Comparison of ENCODE assay signal across 23 cellular contexts in the genomic region with DNA sequence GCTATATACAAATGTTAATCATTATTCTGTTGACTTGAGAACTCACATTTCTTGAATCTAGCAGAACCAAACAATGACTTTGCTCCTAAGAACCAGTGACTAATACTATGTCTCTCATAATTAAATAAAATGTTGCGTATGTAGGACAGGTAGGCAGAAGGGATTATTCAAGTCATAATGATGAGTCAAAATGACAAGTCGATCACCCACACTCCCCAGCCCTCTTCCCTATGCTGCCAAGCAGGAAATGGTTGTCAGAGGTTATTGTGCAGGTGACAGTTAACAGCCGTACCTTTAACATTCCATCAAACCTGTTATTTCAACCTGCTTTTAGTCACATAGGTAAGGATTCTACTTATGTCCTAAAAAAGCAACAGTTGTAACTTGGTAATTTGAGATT. TPM values are rescaled to one million over a fixed set of nuclear protein-coding genes. Genes with fewer than 3 reads are reported as not detected.
A peak's percentile ranks its signal among the peaks of the same experiment; 100 is the strongest.
DNase-seq lines count a peak whose midpoint lies in the region; ATAC-seq, FAIRE-seq and TF ChIP-seq lines count a peak whose summit lies in the region.
"Had no signal": no experiment of that assay in that cellular context is flagged by ENCODE, and none has a peak within 500 bp of the region (broad histone marks: within the 10 kb centered on the region; RNA-seq: fewer than 3 reads in every experiment).

No MANE protein-coding gene starts in this region.

- H3K4me1 Mint-ChIP-seq in activated CD4-positive, alpha-beta T cell treated with anti-CD3 and anti-CD28 coated beads, Interleukin-2, amount 10 ng/mL, durations not matched to agents 7 days and 5 days: peaks cover 18% of the 10 kb centered on the region

- TF ChIP-seq CTCF in PC-9 (conservative IDR thresholded peaks at IDR 0.05): no peak
- TF ChIP-seq CTCF in bronchial epithelial cell (IDR thresholded peaks at IDR 0.05; ENCODE audit: insufficient read depth, low read length, severe bottlenecking): no peak

- peak overlapping the region; percentile 62 for H3K4me2 ChIP-seq in PC-9
- H3K4me2 ChIP-seq: A549; BLaER1 treated with 17β-estradiol and CSF1 and Interleukin-3, amounts not matched to agents 10 nM and 100 nM; hepatocyte had no signal

- no peak overlapping the region for H2AFZ ChIP-seq in PC-9
- H2AFZ ChIP-seq: hepatocyte had no signal

- peaks cover 21% of the 10 kb centered on the region for H3F3A ChIP-seq in PC-9 (ENCODE audit: insufficient read depth, low read depth)

- POLR2A ChIA-PET in activated CD4-positive, alpha-beta T cell treated with anti-CD3 and anti-CD28 coated beads, Interleukin-2, amount 10 ng/mL, durations not matched to agents 7 days and 5 days (lab: Charles Lee): no interaction called here
- POLR2A ChIA-PET in PC-9 (lab: Charles Lee; ENCODE audit: unreplicated experiment): interaction anchor here (0.7 kb wide), 1 partner anchor 138 kb away, joined by 3 read pairs; no protein-coding TSS in a partner anchor

- no peaks in the 10 kb centered on the region for H3K36me3 Mint-ChIP-seq in activated CD4-positive, alpha-beta T cell treated with anti-CD3 and anti-CD28 coated beads, Interleukin-2, amount 10 ng/mL, durations not matched to agents 7 days and 5 days (ENCODE audit: low read depth)
- H3K36me3 Mint-ChIP-seq: mesothelial cell of epicardium had no signal

- CTCF ChIA-PET in activated CD4-positive, alpha-beta T cell treated with anti-CD3 and anti-CD28 coated beads, Interleukin-2, amount 10 ng/mL, durations not matched to agents 7 days and 5 days (lab: Charles Lee): interaction anchor here (0.9 kb wide), 1 partner anchor 9 kb away, joined by 3 read pairs; no protein-coding TSS in a partner anchor
- CTCF ChIA-PET in PC-9 (lab: Charles Lee): no interaction called here

- H3K27me3 ChIP-seq in PC-9 (ENCODE audit: insufficient read depth, low read depth) (no peaks in the 10 kb centered on the region), bronchial epithelial cell (ENCODE audit: control insufficient read depth, insufficient read depth, low read length) (no peaks in the 10 kb centered on the region)
- H3K27me3 ChIP-seq: hepatocyte, transverse colon had no signal

- ATAC-seq in HG03039 (IDR thresholded peaks at IDR 0.05; ENCODE audit: unreplicated experiment): no peak
- ATAC-seq: A549, HCT116 had no signal

- no peaks in the 10 kb centered on the region for H4K20me1 ChIP-seq in PC-9 (ENCODE audit: insufficient read depth)

- peak; percentile 32 for DNase-seq in activated CD4-positive, alpha-beta T cell treated with anti-CD3 and anti-CD28 coated beads for 48 hours
- DNase-seq in activated CD4-positive, alpha-beta T cell treated with anti-CD3 and anti-CD28 coated beads, Interleukin-2, amount 10 ng/mL, durations not matched to agents 7 days and 5 days: no peak
- peak; percentile 67 to 99 for DNase-seq in PC-9
- peak; percentile 90 for DNase-seq in bronchial epithelial cell (ENCODE audit: low read depth)
- DNase-seq in stimulated activated CD4-positive, alpha-beta T cell treated with anti-CD3 and anti-CD28 coated beads, Interleukin-2, amount 100 ng/mL, for 24 hours: peak; percentile 11 to 33
- no peak for DNase-seq in cerebellar nuclear complex (lab: John Stamatoyannopoulos, UW)
- no peak for DNase-seq in erythroblast (lab: John Stamatoyannopoulos, UW)
- DNase-seq: adrenal gland, DMS 273 treated with DMSO at 0.1 percent for 48 hours, KG1, NCI-H1092, NCI-H2029 treated with DMSO at 0.1 percent for 48 hours, NCI-H510A, SHP77, transverse colon had no signal

- no peak overlapping the region for H3K27ac Mint-ChIP-seq in activated CD4-positive, alpha-beta T cell treated with anti-CD3 and anti-CD28 coated beads, Interleukin-2, amount 10 ng/mL, durations not matched to agents 7 days and 5 days
- H3K27ac Mint-ChIP-seq: mesothelial cell of epicardium, progenitor cell of endocrine pancreas had no signal

- BruUV-seq in PC-9 (replicated peaks; lab: Mats Ljungman, UMichigan): no TSS peak

- H3K9me3 Mint-ChIP-seq in activated CD4-positive, alpha-beta T cell treated with anti-CD3 and anti-CD28 coated beads, Interleukin-2, amount 10 ng/mL, durations not matched to agents 7 days and 5 days: peaks cover 4% of the 10 kb centered on the region
- H3K9me3 Mint-ChIP-seq: mesothelial cell of epicardium had no signal

- no peaks in the 10 kb centered on the region for H3K9me2 ChIP-seq in PC-9 (ENCODE audit: insufficient read depth)

- intact Hi-C loops in PC-9 (cut with micrococcal nuclease; ENCODE audit: unreplicated experiment): loop anchor here (2.0 kb wide), 1 partner anchor 22 kb away; no protein-coding TSS in a partner anchor

- H3K36me3 ChIP-seq in PC-9 (ENCODE audit: low read depth): no peaks in the 10 kb centered on the region
- no peaks in the 10 kb centered on the region for H3K36me3 ChIP-seq in bronchial epithelial cell (ENCODE audit: control insufficient read depth, insufficient read depth, low read length)
- H3K36me3 ChIP-seq: adrenal gland; BLaER1 treated with 17β-estradiol and CSF1 and Interleukin-3, amounts not matched to agents 10 nM and 100 nM; transverse colon had no signal

- peak overlapping the region; percentile 92 for H3K27ac ChIP-seq in PC-9
- H3K27ac ChIP-seq: A549; adrenal gland; BLaER1 treated with 17β-estradiol and CSF1 and Interleukin-3, amounts not matched to agents 10 nM and 100 nM; hepatocyte; skin epidermis; transverse colon had no signal

- no peaks in the 10 kb centered on the region for H3K79me2 ChIP-seq in PC-9 (ENCODE audit: low read depth)
- H3K79me2 ChIP-seq: hepatocyte had no signal

- H3K4me3 ChIP-seq in PC-9 (no peak overlapping the region), bronchial epithelial cell (ENCODE audit: low read depth, low read length) (no peak overlapping the region)
- H3K4me3 ChIP-seq: A549; adrenal gland; BLaER1 treated with 17β-estradiol and CSF1 and Interleukin-3, amounts not matched to agents 10 nM and 100 nM; hepatocyte; skin epidermis; transverse colon had no signal

- no peak for TF ChIP-seq POLR2A in erythroblast (IDR thresholded peaks at IDR 0.05; ENCODE audit: low read length)

- H3K27me3 Mint-ChIP-seq in activated CD4-positive, alpha-beta T cell treated with anti-CD3 and anti-CD28 coated beads, Interleukin-2, amount 10 ng/mL, durations not matched to agents 7 days and 5 days: no peaks in the 10 kb centered on the region
- H3K27me3 Mint-ChIP-seq: progenitor cell of endocrine pancreas had no signal

- FAIRE-seq in bronchial epithelial cell (lab: Jason Lieb, UNC): no peak

- no peak overlapping the region for H3K4me3 Mint-ChIP-seq in activated CD4-positive, alpha-beta T cell treated with anti-CD3 and anti-CD28 coated beads, Interleukin-2, amount 10 ng/mL, durations not matched to agents 7 days and 5 days
- H3K4me3 Mint-ChIP-seq: mesothelial cell of epicardium had no signal

- H3K9me3 ChIP-seq in PC-9 (ENCODE audit: insufficient read depth, low read depth): no peaks in the 10 kb centered on the region
- H3K9me3 ChIP-seq: A549; adrenal gland; BLaER1 treated with 17β-estradiol and CSF1 and Interleukin-3, amounts not matched to agents 10 nM and 100 nM; transverse colon had no signal

- H3K4me1 ChIP-seq in PC-9 (replicated peaks; ENCODE audit: insufficient read depth): peaks cover 32% of the 10 kb centered on the region
- H3K4me1 ChIP-seq: A549; adrenal gland; BLaER1 treated with 17β-estradiol and CSF1 and Interleukin-3, amounts not matched to agents 10 nM and 100 nM; transverse colon had no signal

RNA-seq across cellular contexts. Expression of gene STK26, which starts 22.0 kb away (rescaled TPM):
- 10 to 100 TPM; 46.2 to 59.9 TPM for total RNA-seq in activated CD4-positive, alpha-beta T cell treated with anti-CD3 and anti-CD28 coated beads, Interleukin-2, amount 10 ng/mL, durations not matched to agents 7 days and 5 days
- total RNA-seq in PC-9 (2021) (41.1 and 48.4 TPM in 2 replicates), bronchial epithelial cell (47.9 and 49.9 TPM in 2 replicates)

Comparison
In these comparisons a context has a peak if more than half of its experiments do, and no peak if none do; other contexts are left out.
1. DNase-seq: peak in activated CD4-positive, alpha-beta T cell treated with anti-CD3 and anti-CD28 coated beads for 48 hours (single experiment), PC-9 (2 of 2), bronchial epithelial cell (single experiment) and stimulated activated CD4-positive, alpha-beta T cell treated with anti-CD3 and anti-CD28 coated beads, Interleukin-2, amount 100 ng/mL, for 24 hours (2 of 2); none in activated CD4-positive, alpha-beta T cell treated with anti-CD3 and anti-CD28 coated beads, Interleukin-2, amount 10 ng/mL, durations not matched to agents 7 days and 5 days (single experiment), cerebellar nuclear complex (0 of 2) and erythroblast (0 of 2).